In genomic region chr1:39671433-39671792, GRCh38 we compare ENCODE assay signal across 9 cellular contexts. TPM values are rescaled to one million over a fixed set of nuclear protein-coding genes. Genes with fewer than 3 reads are reported as not detected.
DNase-seq lines count a peak whose midpoint lies in the region; ATAC-seq and TF ChIP-seq lines count a peak whose summit lies in the region.
"Had no signal": no experiment of that assay in that cellular context is flagged by ENCODE, and none has a peak within 500 bp of the region (broad histone marks: within the 10 kb centered on the region; RNA-seq: fewer than 3 reads in every experiment).

No MANE protein-coding gene starts in this region.

- H3K9me3 ChIP-seq in ES-I3 (ENCODE audit: control insufficient read depth, insufficient read depth, low read length), result no peaks in the 10 kb centered on the region
- no peaks in the 10 kb centered on the region for H3K9me3 ChIP-seq in prostate gland

- ATAC-seq in SK-N-SH treated with all-trans-retinoic acid at 6 μM for 48 hours (peak; percentile 20), Right ventricle myocardium inferior (peak; percentile 84)

- peak overlapping the region; percentile 30 to 39 for H3K4me3 ChIP-seq in prostate gland

- no peaks in the 10 kb centered on the region for H3K4me1 ChIP-seq in ES-I3 (ENCODE audit: insufficient read depth, low read length)
- H3K4me1 ChIP-seq in prostate gland (replicated peaks), result peaks cover 4% of the 10 kb centered on the region

- H3K27ac ChIP-seq in prostate gland, result no peak overlapping the region

- 1% methylated on average over 25 of the region's 26 CpGs for WGBS in prostate gland

- H3K9ac ChIP-seq in ES-I3 (ENCODE audit: low read depth, low read length), result peak overlapping the region; percentile 27; the same call in 1 of the 2 replicates

- no peaks in the 10 kb centered on the region for H3K27me3 ChIP-seq in prostate gland (replicated peaks; ENCODE audit: insufficient read depth)

- TF ChIP-seq CTCF in prostate gland (IDR thresholded peaks at IDR 0.05), result no peak

- intact Hi-C loops in Right ventricle myocardium inferior (cut with DNase I), result loop anchor here (5.0 kb wide), 1 partner anchor 46 kb away; no protein-coding TSS in a partner anchor
- intact Hi-C loops in prostate gland (cut with DNase I), result no loop called here

- no peaks in the 10 kb centered on the region for H3K36me3 ChIP-seq in ES-I3 (ENCODE audit: insufficient read depth, low read length)
- H3K36me3 ChIP-seq in prostate gland, result no peaks in the 10 kb centered on the region

- DNase-seq in Right ventricle myocardium inferior (ENCODE audit: missing footprints), result peak; percentile 89
- DNase-seq in prostate gland (ENCODE audit: low spot score), result no peak
- DNase-seq in HuH-7.5 (ENCODE audit: low spot score), result no peak
- no peak for DNase-seq in SIG-M5 treated with dmso at 0.1 percent for 504 hours (lab: John Stamatoyannopoulos, UW; ENCODE audit: unreplicated experiment)
- DNase-seq in HUDEP-2 (lab: John Stamatoyannopoulos, UW; ENCODE audit: unreplicated experiment in 76 of 76), result no peak
- DNase-seq in erythroblast (lab: John Stamatoyannopoulos, UW), result no peak
- DNase-seq: naive B cell had no signal

- TF ChIP-seq POLR2A in prostate gland (IDR thresholded peaks at IDR 0.05) (no peak), erythroblast (IDR thresholded peaks at IDR 0.05; ENCODE audit: low read length) (no peak)

TF ChIP-seq in SK-N-SH treated with all-trans-retinoic acid at 6 μM for 48 hours, 23 proteins besides CTCF, POLR2A, EP300 and RAD21:
- no peak for TF ChIP-seq TOX (CRISPR knock-in tag; IDR thresholded peaks at IDR 0.05; ENCODE audit: borderline replicate concordance)
- no peak for TF ChIP-seq ESRRG (CRISPR knock-in tag; IDR thresholded peaks at IDR 0.05)
- TF ChIP-seq TCF4 (CRISPR knock-in tag; IDR thresholded peaks at IDR 0.05; ENCODE audit: borderline replicate concordance), result no peak
- no peak for TF ChIP-seq GLIS3 (CRISPR knock-in tag; IDR thresholded peaks at IDR 0.05)
- no peak for TF ChIP-seq ZFP30 (CRISPR knock-in tag; IDR thresholded peaks at IDR 0.05)
- TF ChIP-seq ZNF565 (CRISPR knock-in tag; conservative IDR thresholded peaks at IDR 0.05; ENCODE audit: low read depth), result no peak
- TF ChIP-seq ZC3H10 (CRISPR knock-in tag; IDR thresholded peaks at IDR 0.05), result no peak
- TF ChIP-seq ZFP3 (CRISPR knock-in tag; IDR thresholded peaks at IDR 0.05), result no peak
- TF ChIP-seq, protein P1, sequence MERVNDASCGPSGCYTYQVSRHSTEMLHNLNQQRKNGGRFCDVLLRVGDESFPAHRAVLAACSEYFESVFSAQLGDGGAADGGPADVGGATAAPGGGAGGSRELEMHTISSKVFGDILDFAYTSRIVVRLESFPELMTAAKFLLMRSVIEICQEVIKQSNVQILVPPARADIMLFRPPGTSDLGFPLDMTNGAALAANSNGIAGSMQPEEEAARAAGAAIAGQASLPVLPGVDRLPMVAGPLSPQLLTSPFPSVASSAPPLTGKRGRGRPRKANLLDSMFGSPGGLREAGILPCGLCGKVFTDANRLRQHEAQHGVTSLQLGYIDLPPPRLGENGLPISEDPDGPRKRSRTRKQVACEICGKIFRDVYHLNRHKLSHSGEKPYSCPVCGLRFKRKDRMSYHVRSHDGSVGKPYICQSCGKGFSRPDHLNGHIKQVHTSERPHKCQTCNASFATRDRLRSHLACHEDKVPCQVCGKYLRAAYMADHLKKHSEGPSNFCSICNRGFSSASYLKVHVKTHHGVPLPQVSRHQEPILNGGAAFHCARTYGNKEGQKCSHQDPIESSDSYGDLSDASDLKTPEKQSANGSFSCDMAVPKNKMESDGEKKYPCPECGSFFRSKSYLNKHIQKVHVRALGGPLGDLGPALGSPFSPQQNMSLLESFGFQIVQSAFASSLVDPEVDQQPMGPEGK (CRISPR knock-in tag; IDR thresholded peaks at IDR 0.05; ENCODE audit: borderline replicate concordance), result no peak
- no peak for TF ChIP-seq ZNF8 (CRISPR knock-in tag; IDR thresholded peaks at IDR 0.05)
- no peak for TF ChIP-seq ISL1 (CRISPR knock-in tag; IDR thresholded peaks at IDR 0.05)
- no peak for TF ChIP-seq ARNTL (CRISPR knock-in tag; IDR thresholded peaks at IDR 0.05; ENCODE audit: borderline replicate concordance, low read depth)
- TF ChIP-seq CSDC2 (CRISPR knock-in tag; IDR thresholded peaks at IDR 0.05), result no peak
- no peak for TF ChIP-seq CSRNP3 (CRISPR knock-in tag; IDR thresholded peaks at IDR 0.05)
- TF ChIP-seq OSR1 (CRISPR knock-in tag; IDR thresholded peaks at IDR 0.05), result no peak
- TF ChIP-seq RARB (CRISPR knock-in tag; IDR thresholded peaks at IDR 0.05), result no peak
- TF ChIP-seq SNAI2 (CRISPR knock-in tag; IDR thresholded peaks at IDR 0.05), result no peak
- TF ChIP-seq, protein P2, sequence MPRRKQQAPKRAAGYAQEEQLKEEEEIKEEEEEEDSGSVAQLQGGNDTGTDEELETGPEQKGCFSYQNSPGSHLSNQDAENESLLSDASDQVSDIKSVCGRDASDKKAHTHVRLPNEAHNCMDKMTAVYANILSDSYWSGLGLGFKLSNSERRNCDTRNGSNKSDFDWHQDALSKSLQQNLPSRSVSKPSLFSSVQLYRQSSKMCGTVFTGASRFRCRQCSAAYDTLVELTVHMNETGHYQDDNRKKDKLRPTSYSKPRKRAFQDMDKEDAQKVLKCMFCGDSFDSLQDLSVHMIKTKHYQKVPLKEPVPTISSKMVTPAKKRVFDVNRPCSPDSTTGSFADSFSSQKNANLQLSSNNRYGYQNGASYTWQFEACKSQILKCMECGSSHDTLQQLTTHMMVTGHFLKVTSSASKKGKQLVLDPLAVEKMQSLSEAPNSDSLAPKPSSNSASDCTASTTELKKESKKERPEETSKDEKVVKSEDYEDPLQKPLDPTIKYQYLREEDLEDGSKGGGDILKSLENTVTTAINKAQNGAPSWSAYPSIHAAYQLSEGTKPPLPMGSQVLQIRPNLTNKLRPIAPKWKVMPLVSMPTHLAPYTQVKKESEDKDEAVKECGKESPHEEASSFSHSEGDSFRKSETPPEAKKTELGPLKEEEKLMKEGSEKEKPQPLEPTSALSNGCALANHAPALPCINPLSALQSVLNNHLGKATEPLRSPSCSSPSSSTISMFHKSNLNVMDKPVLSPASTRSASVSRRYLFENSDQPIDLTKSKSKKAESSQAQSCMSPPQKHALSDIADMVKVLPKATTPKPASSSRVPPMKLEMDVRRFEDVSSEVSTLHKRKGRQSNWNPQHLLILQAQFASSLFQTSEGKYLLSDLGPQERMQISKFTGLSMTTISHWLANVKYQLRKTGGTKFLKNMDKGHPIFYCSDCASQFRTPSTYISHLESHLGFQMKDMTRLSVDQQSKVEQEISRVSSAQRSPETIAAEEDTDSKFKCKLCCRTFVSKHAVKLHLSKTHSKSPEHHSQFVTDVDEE (CRISPR knock-in tag; IDR thresholded peaks at IDR 0.05), result no peak
- TF ChIP-seq PPARA (CRISPR knock-in tag; IDR thresholded peaks at IDR 0.05; ENCODE audit: borderline replicate concordance), result no peak

RNA-seq across cellular contexts. Expression of gene NT5C1A, which starts 0.5 kb away (rescaled TPM):
- total RNA-seq in Right ventricle myocardium inferior (31.3 TPM), prostate gland (under 1 TPM in 1 of 2 donors, not detected in 1; 0.91 TPM)

RNA-seq across cellular contexts. Expression of gene HPCAL4, which starts 19.8 kb away (rescaled TPM):
- total RNA-seq in Right ventricle myocardium inferior, result 2.5 TPM
- total RNA-seq in prostate gland, result 1 to 10 TPM in 1 of 2 donors, not detected in 1; 4.9 TPM

RNA-seq across cellular contexts. Expression of gene HEYL, which starts 32.0 kb away (rescaled TPM):
- total RNA-seq in Right ventricle myocardium inferior, result 19.8 TPM
- total RNA-seq in prostate gland, result 10 to 100 TPM in 1 of 2 donors, 1 to 10 TPM in 1; 2.6 to 51.9 TPM

Comparison
In these comparisons a context has a peak if more than half of its experiments do, and no peak if none do; other contexts are left out.
1. RNA of gene NT5C1A, which starts 0.5 kb away (total RNA-seq): 31.3 TPM in Right ventricle myocardium inferior (single experiment); 0.91 TPM in prostate gland; every median in the first group is over 10 times any median in the second.